ENCODE assay signal across 21 cellular contexts in the genomic region with DNA sequence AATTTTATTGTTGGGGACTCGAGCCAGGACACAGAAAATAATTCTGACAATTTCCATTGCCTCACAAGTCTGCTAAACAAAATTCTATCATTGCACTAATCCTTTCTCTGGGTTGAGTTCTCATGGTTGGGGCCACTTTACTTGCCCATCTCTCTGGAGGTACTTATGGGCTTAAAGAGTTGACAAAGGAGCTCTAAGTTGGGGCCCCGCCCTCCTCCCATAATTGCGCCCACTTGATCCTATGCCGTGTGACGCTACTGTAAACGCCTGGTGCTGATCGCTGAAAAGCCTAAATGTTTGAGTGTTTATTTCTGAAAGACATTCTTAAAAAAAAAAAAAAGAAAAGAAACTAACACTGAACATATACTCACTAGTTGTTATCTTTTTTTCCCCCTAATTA.
"Had no signal": no experiment of that assay in that cellular context is flagged by ENCODE, and none has a peak within 500 bp of the region (broad histone marks: within the 10 kb centered on the region; RNA-seq: fewer than 3 reads in every experiment).

No MANE protein-coding gene starts in this region.

- DNase-seq: KBM-7, MV-4-11, NCI-H1048, NCI-H1105, NCI-H1436 treated with DMSO at 0.1 percent for 48 hours, NCI-H1694, NCI-H187 treated with DMSO at 0.1 percent for 48 hours, NCI-H2029 treated with DMSO at 0.1 percent for 48 hours, NCI-H2171, NCI-H226, NCI-H446, NCI-H510A, NCI-H524 treated with DMSO at 0.1 percent for 48 hours, NCI-H69, NCI-H774, Right ventricle myocardium superior, RPMI8226, SK-N-SH, SW 1271, T-cell had no signal

- H3K4me1 Mint-ChIP-seq: T-cell had no signal

- H3K27ac ChIP-seq: HL-60 had no signal

- H3K9me3 ChIP-seq: SK-N-SH had no signal

- H3K36me3 Mint-ChIP-seq: T-cell had no signal

- H3K9me3 Mint-ChIP-seq: T-cell had no signal

- H3K27ac Mint-ChIP-seq: T-cell had no signal

- H3K4me3 Mint-ChIP-seq: T-cell had no signal

- ATAC-seq: T-cell had no signal
